In genomic region chr17:82698974-82699442, GRCh38 we compare ENCODE assay signal across 8 cellular contexts. TPM values are rescaled to one million over a fixed set of nuclear protein-coding genes. Genes with fewer than 3 reads are reported as not detected.
A peak's percentile ranks its signal among the peaks of the same experiment; 100 is the strongest.
DNase-seq lines count a peak whose midpoint lies in the region; ATAC-seq and TF ChIP-seq lines count a peak whose summit lies in the region.

No MANE protein-coding gene starts in this region.

- CTCF ChIA-PET in AG04450 (lab: Charles Lee) = no interaction called here

- H3K4me1 Mint-ChIP-seq in stimulated activated effector memory CD8-positive, alpha-beta T cell treated with anti-CD3 and anti-CD28 coated beads, Interleukin-12 subunit alpha, Interleukin-12 subunit beta, amount 100 ng/mL, for 72 hours = peaks cover 5% of the 10 kb centered on the region

- POLR2A ChIA-PET in AG04450 (lab: Yijun Ruan, JAX) = interaction anchor here (0.6 kb wide), 1 partner anchor 10 kb away, joined by 4 read pairs; no protein-coding TSS in a partner anchor

- WGBS in right cardiac atrium = 6% methylated on average over 45 of the region's 45 CpGs

- H3K9me3 ChIP-seq in AG04450 (ENCODE audit: control insufficient read depth, insufficient read depth, low read length) (peaks cover 28% of the 10 kb centered on the region), SK-N-MC (ENCODE audit: low read depth, low read length) (no peaks in the 10 kb centered on the region), right cardiac atrium (ENCODE audit: control insufficient read depth, low read length) (no peaks in the 10 kb centered on the region)

- H3K9ac ChIP-seq in SK-N-MC (ENCODE audit: insufficient read length) = no peak overlapping the region

- H3K4me1 ChIP-seq in right cardiac atrium (ENCODE audit: control insufficient read depth, insufficient read depth, low read length) = no peaks in the 10 kb centered on the region

- peak overlapping the region; percentile 70 for H3K4me3 Mint-ChIP-seq in stimulated activated effector memory CD8-positive, alpha-beta T cell treated with anti-CD3 and anti-CD28 coated beads, Interleukin-12 subunit alpha, Interleukin-12 subunit beta, amount 100 ng/mL, for 72 hours

- H3K27me3 ChIP-seq in AG04450 (ENCODE audit: control insufficient read depth, insufficient read depth, low read length) (peaks cover 9% of the 10 kb centered on the region), right cardiac atrium (ENCODE audit: control insufficient read depth, insufficient read depth) (no peaks in the 10 kb centered on the region)

- H3K27ac Mint-ChIP-seq in stimulated activated effector memory CD8-positive, alpha-beta T cell treated with anti-CD3 and anti-CD28 coated beads, Interleukin-12 subunit alpha, Interleukin-12 subunit beta, amount 100 ng/mL, for 72 hours = no peak overlapping the region

- peaks cover 6% of the 10 kb centered on the region for H3K9me3 Mint-ChIP-seq in stimulated activated effector memory CD8-positive, alpha-beta T cell treated with anti-CD3 and anti-CD28 coated beads, Interleukin-12 subunit alpha, Interleukin-12 subunit beta, amount 100 ng/mL, for 72 hours

- TF ChIP-seq CTCF in AG04450 (IDR thresholded peaks at IDR 0.05; ENCODE audit: low read depth, low read length) = no peak

- no peaks in the 10 kb centered on the region for H3K36me3 Mint-ChIP-seq in stimulated activated effector memory CD8-positive, alpha-beta T cell treated with anti-CD3 and anti-CD28 coated beads, Interleukin-12 subunit alpha, Interleukin-12 subunit beta, amount 100 ng/mL, for 72 hours

- intact Hi-C loops in right cardiac atrium (cut with DNase I) = no loop called here

- no peaks in the 10 kb centered on the region for H3K36me3 ChIP-seq in SK-N-MC (ENCODE audit: insufficient read depth, low read length)

- peak overlapping the region; percentile 68 for H3K4me3 ChIP-seq in AG04450 (ENCODE audit: low read depth, low read length)
- peak overlapping the region; percentile 79 for H3K4me3 ChIP-seq in SK-N-MC
- H3K4me3 ChIP-seq in right cardiac atrium (ENCODE audit: low read length) = peak overlapping the region; percentile 66

- DNase-seq in AG04450 (ENCODE audit: low read depth, low spot score) = no peak
- DNase-seq in SK-N-MC (ENCODE audit: low read depth, low spot score) = no peak
- no peak for DNase-seq in right cardiac atrium
- DNase-seq in stimulated activated effector memory CD8-positive, alpha-beta T cell treated with anti-CD3 and anti-CD28 coated beads, Interleukin-12 subunit alpha, Interleukin-12 subunit beta, amount 100 ng/mL, for 72 hours (ENCODE audit: low spot score in 2 of 2) = no peak
- no peak for DNase-seq in T1000 (lab: John Stamatoyannopoulos, UW)
- DNase-seq in stimulated activated CD4-positive, alpha-beta T cell treated with anti-CD3 and anti-CD28 coated beads, Interleukin-15, amount 100 ng/mL, for 24 hours = no peak
- no peak for DNase-seq in cerebellar cortex (ENCODE audit: low spot score)

- ATAC-seq in GM21619 (IDR thresholded peaks at IDR 0.05; ENCODE audit: unreplicated experiment) = peak; percentile 19
- ATAC-seq in right cardiac atrium = no peak
- no peak for ATAC-seq in stimulated activated effector memory CD8-positive, alpha-beta T cell treated with anti-CD3 and anti-CD28 coated beads, Interleukin-12 subunit alpha, Interleukin-12 subunit beta, amount 100 ng/mL, for 72 hours

- H3K27ac ChIP-seq in AG04450 (ENCODE audit: low read depth, low read length) (no peak overlapping the region), SK-N-MC (no peak overlapping the region), right cardiac atrium (ENCODE audit: low read length) (no peak overlapping the region)

RNA-seq across cellular contexts. Expression of gene RAB40B, which starts 0.5 kb away (rescaled TPM):
- polyA plus RNA-seq in AG04450 (2011; rRNA removed) (5.4 and 7.2 TPM in 2 replicates), right cardiac atrium (14.8 TPM)
- polyA minus RNA-seq in AG04450 (2011; rRNA and poly(A)+ RNA removed) = 1.2 and 3.1 TPM in 2 replicates
- 10 to 100 TPM; 14.0 to 20.8 (median 19.2) TPM for total RNA-seq in right cardiac atrium

RNA-seq across cellular contexts. Expression of gene FN3KRP, which starts 17.5 kb away (rescaled TPM):
- polyA plus RNA-seq in AG04450 (2011; rRNA removed) (15.1 and 16.4 TPM in 2 replicates), right cardiac atrium (14.1 TPM)
- polyA minus RNA-seq in AG04450 (2011; rRNA and poly(A)+ RNA removed) = 7.5 and 9.5 TPM in 2 replicates
- 10 to 100 TPM; 10.4 to 15.0 (median 14.1) TPM for total RNA-seq in right cardiac atrium

RNA-seq across cellular contexts. Expression of gene FN3K, which starts 36.4 kb away (rescaled TPM):
- 1.6 TPM in 2 replicates for polyA plus RNA-seq in AG04450 (2011; rRNA removed)
- 1.9 and 2.0 TPM in 2 replicates for polyA minus RNA-seq in AG04450 (2011; rRNA and poly(A)+ RNA removed)
- 10 to 100 TPM; 43.2 to 66.8 (median 60.9) TPM for total RNA-seq in right cardiac atrium
- 57.6 TPM for polyA plus RNA-seq in right cardiac atrium

RNA-seq across cellular contexts. Expression of gene WDR45B, which starts 50.8 kb away (rescaled TPM):
- 105 and 108 TPM in 2 replicates for polyA plus RNA-seq in AG04450 (2011; rRNA removed)
- 43.0 and 51.4 TPM in 2 replicates for polyA minus RNA-seq in AG04450 (2011; rRNA and poly(A)+ RNA removed)
- total RNA-seq in right cardiac atrium = 10 to 100 TPM; 43.8 to 49.2 (median 45.8) TPM
- 37.0 TPM for polyA plus RNA-seq in right cardiac atrium

RNA-seq across cellular contexts. Expression of gene TBCD, which starts 52.9 kb away (rescaled TPM):
- 28.5 and 39.8 TPM in 2 replicates for polyA plus RNA-seq in AG04450 (2011; rRNA removed)
- polyA minus RNA-seq in AG04450 (2011; rRNA and poly(A)+ RNA removed) = 38.0 and 42.9 TPM in 2 replicates
- total RNA-seq in right cardiac atrium = 10 to 100 TPM; 36.2 to 43.9 (median 41.5) TPM
- 38.8 TPM for polyA plus RNA-seq in right cardiac atrium

Comparison
In these comparisons a context has a peak if more than half of its experiments do, and no peak if none do; other contexts are left out.
1. RNA of gene FN3K, which starts 36.4 kb away (polyA plus RNA-seq): 57.6 TPM in right cardiac atrium (single experiment); 1.6 TPM in AG04450; every median in the first group is over 10 times any median in the second.
2. Peak in every context shown above with its lines, with median percentiles within 50 percentile points of each other: H3K4me3 ChIP-seq.